9 cellular contexts compared by ENCODE assay signal in genomic region chr2:46082531-46083485, GRCh38.
A peak's percentile ranks its signal among the peaks of the same experiment; 100 is the strongest.
DNase-seq lines count a peak whose midpoint lies in the region; FAIRE-seq and TF ChIP-seq lines count a peak whose summit lies in the region.
"Had no signal": no experiment of that assay in that cellular context is flagged by ENCODE, and none has a peak within 500 bp of the region (broad histone marks: within the 10 kb centered on the region; RNA-seq: fewer than 3 reads in every experiment).

No MANE protein-coding gene starts in this region.

- H3K9me2 ChIP-seq in GM23248 (ENCODE audit: insufficient read depth): no peaks in the 10 kb centered on the region

- no peaks in the 10 kb centered on the region for H4K20me1 ChIP-seq in GM23248 (ENCODE audit: insufficient read depth)

- H3K27me3 ChIP-seq in GM23248 (replicated peaks; ENCODE audit: insufficient read depth): no peaks in the 10 kb centered on the region
- H3K27me3 ChIP-seq in small intestine (ENCODE audit: control insufficient read depth in 2 of 2, insufficient read depth in 2 of 2, low read length in 2 of 2): no peaks in the 10 kb centered on the region
- no peaks in the 10 kb centered on the region for H3K27me3 ChIP-seq in endodermal cell (ENCODE audit: control insufficient read depth, insufficient read depth, low read length, poor library complexity, severe bottlenecking)
- H3K27me3 ChIP-seq: pancreas had no signal

- intact Hi-C loops in lower leg skin (cut with DNase I; ENCODE audit: low total_unique reads): no loop called here

- WGBS in GM23248 (ENCODE audit: low coverage in 1 of 2, low lambda C conversion rate in 2 of 2, missing lambda C conversion rate in 2 of 2), 2 experiments: 61 to 62% methylated on average over 14 of the region's 14 CpGs
- 76 to 85% (median 84%) methylated on average over 14 of the region's 14 CpGs for WGBS in small intestine, 3 donors
- 69 to 86% methylated on average over 14 of the region's 14 CpGs for WGBS in lower leg skin, 2 donors
- WGBS in endodermal cell (ENCODE audit: insufficient coverage in 1 of 2, insufficient read length in 1 of 2), 2 experiments: 81 to 83% methylated on average over 11 to 14 of the region's 14 CpGs

- no peak overlapping the region for H3K4me3 Mint-ChIP-seq in endodermal cell

- TF ChIP-seq POLR2A in lower leg skin (IDR thresholded peaks at IDR 0.05): no peak

- H3K4me2 ChIP-seq in GM23248 (ENCODE audit: unreplicated experiment): peak overlapping the region; percentile 1

- H3K9me3 ChIP-seq in GM23248 (ENCODE audit: low read depth) (no peaks in the 10 kb centered on the region), small intestine (ENCODE audit: control insufficient read depth, low read depth) (no peaks in the 10 kb centered on the region), endodermal cell (ENCODE audit: control insufficient read depth, low read length) (no peaks in the 10 kb centered on the region)
- H3K9me3 ChIP-seq: pancreas had no signal

- peak overlapping the region; percentile 67 for H3K27ac ChIP-seq in GM23248
- peak overlapping the region; percentile 54 for H3K27ac ChIP-seq in RWPE1
- peak overlapping the region in 1 of 2 donors; percentile 66 for H3K27ac ChIP-seq in small intestine (ENCODE audit: low read depth in 1 of 2, low read length in 1 of 2)
- no peak overlapping the region for H3K27ac ChIP-seq in endodermal cell (ENCODE audit: low read depth, low read length)
- H3K27ac ChIP-seq: pancreas had no signal

- H3K36me3 ChIP-seq in GM23248 (ENCODE audit: low read depth) (no peaks in the 10 kb centered on the region; the same call in 1 of the 2 replicates), small intestine (ENCODE audit: control insufficient read depth in 2 of 2, insufficient read depth in 2 of 2, low read length in 2 of 2) (no peaks in the 10 kb centered on the region), endodermal cell (ENCODE audit: control insufficient read depth, insufficient read depth, low read length) (no peaks in the 10 kb centered on the region)
- H3K36me3 ChIP-seq: pancreas had no signal

- in situ Hi-C loops in GM23248 (cut with MboI): loop anchor here (10.0 kb wide), 1 partner anchor 212 kb away; the partner anchor contains the start of gene EPAS1

- H3K27me3 Mint-ChIP-seq in endodermal cell (ENCODE audit: insufficient read depth): peaks cover 1% of the 10 kb centered on the region

- H3K27ac Mint-ChIP-seq in endodermal cell: no peak overlapping the region

- H3F3A ChIP-seq in GM23248 (ENCODE audit: insufficient read depth): peaks cover 20% of the 10 kb centered on the region

- H3K9ac ChIP-seq in GM23248: no peak overlapping the region
- H3K9ac ChIP-seq in endodermal cell (ENCODE audit: extremely low read depth, low read length, poor library complexity, severe bottlenecking): no peak overlapping the region

- DNase-seq in GM23248: peak; percentile 90
- DNase-seq in RWPE1 (ENCODE audit: low spot score): peak; percentile 13
- peak; percentile 100 for DNase-seq in fibroblast of peridontal ligament (ENCODE audit: extremely low read depth)
- DNase-seq in small intestine: peak; percentile 12
- DNase-seq in lower leg skin (ENCODE audit: low spot score in 2 of 2): no peak
- DNase-seq in endodermal cell: no peak
- no peak for DNase-seq in GM19240 (ENCODE audit: insufficient read length, low spot score)
- DNase-seq: NCI-H345, pancreas had no signal

- H2AFZ ChIP-seq in GM23248: no peak overlapping the region

- H3K4me1 Mint-ChIP-seq in endodermal cell: peaks cover 6% of the 10 kb centered on the region

- H3K9me3 Mint-ChIP-seq in endodermal cell: no peaks in the 10 kb centered on the region

- H3K4me1 ChIP-seq in GM23248 (ENCODE audit: insufficient read depth): peaks cover 14% of the 10 kb centered on the region; the same call in 1 of the 2 replicates
- peaks cover 0 to 4% of the 10 kb centered on the region in 2 donors for H3K4me1 ChIP-seq in small intestine (ENCODE audit: control insufficient read depth in 2 of 2, insufficient read depth in 1 of 2, low read depth in 1 of 2, low read length in 1 of 2)
- H3K4me1 ChIP-seq in endodermal cell (ENCODE audit: control insufficient read depth, insufficient read depth, low read length): no peaks in the 10 kb centered on the region
- H3K4me1 ChIP-seq: pancreas had no signal

- no peak for FAIRE-seq in small intestine (lab: Jason Lieb, UNC)
- FAIRE-seq: pancreas had no signal

- TF ChIP-seq CTCF in RWPE1 (conservative IDR thresholded peaks at IDR 0.05; ENCODE audit: low read depth): no peak
- TF ChIP-seq CTCF in lower leg skin (IDR thresholded peaks at IDR 0.05): no peak
- no peak for TF ChIP-seq CTCF in endodermal cell (conservative IDR thresholded peaks at IDR 0.05)

- CTCF ChIA-PET in RWPE1 (lab: Yijun Ruan, JAX): interaction anchor here (0.7 kb wide), 1 partner anchor 203 kb away, joined by 3 read pairs; no protein-coding TSS in a partner anchor

- POLR2A ChIA-PET in RWPE1 (lab: Yijun Ruan, JAX; ENCODE audit: low non-redundant PET): no interaction called here

- no peaks in the 10 kb centered on the region for H3K79me2 ChIP-seq in GM23248 (ENCODE audit: insufficient read depth)

- H3K4me3 ChIP-seq in GM23248 (no peak overlapping the region), small intestine (ENCODE audit: low read depth in 1 of 2, low read length in 2 of 2) (no peak overlapping the region), lower leg skin (ENCODE audit: low read depth, poor library complexity, severe bottlenecking) (no peak overlapping the region), endodermal cell (ENCODE audit: low read length) (no peak overlapping the region)
- H3K4me3 ChIP-seq: pancreas had no signal

- no peaks in the 10 kb centered on the region for H3K36me3 Mint-ChIP-seq in endodermal cell (ENCODE audit: low read depth)

Comparison
In these comparisons a context has a peak if more than half of its experiments do, and no peak if none do; other contexts are left out.
1. DNase-seq: peak in GM23248 (single experiment), RWPE1 (single experiment), fibroblast of peridontal ligament (single experiment) and small intestine (single experiment); none in lower leg skin (0 of 2), endodermal cell (single experiment) and GM19240 (single experiment).